22 cellular contexts compared by ENCODE assay signal in genomic region chr5:118270506-118270905, GRCh38.
"Had no signal": no experiment of that assay in that cellular context is flagged by ENCODE, and none has a peak within 500 bp of the region (broad histone marks: within the 10 kb centered on the region; RNA-seq: fewer than 3 reads in every experiment).

No MANE protein-coding gene starts in this region.

- H3K36me3 Mint-ChIP-seq: IgD-negative memory B cell had no signal

- H3K4me3 Mint-ChIP-seq: IgD-negative memory B cell had no signal

- H3K4me1 Mint-ChIP-seq: IgD-negative memory B cell had no signal

- H3K27me3 Mint-ChIP-seq: IgD-negative memory B cell had no signal

- H3K27ac Mint-ChIP-seq: IgD-negative memory B cell had no signal

- DNase-seq: Kasumi-1, MV-4-11, NCI-H1048, NCI-H1105, NCI-H1417, NCI-H1436 treated with DMSO at 0.1 percent for 48 hours, NCI-H1694 treated with DMSO at 0.1 percent for 48 hours, NCI-H1930, NCI-H2081, NCI-H2107, NCI-H2227 treated with DMSO at 0.1 percent for 48 hours, NCI-H510A, NCI-H524 treated with DMSO at 0.1 percent for 48 hours, NCI-H69, NCI-H774, PC-3, SHP77, SK-N-SH, SW 1271 had no signal

- ATAC-seq: K562, Panc1, PC-3 had no signal
